In genomic region chr18:75207298-75208054, GRCh38 we compare ENCODE assay signal across 8 cellular contexts. TPM values are rescaled to one million over a fixed set of nuclear protein-coding genes. Genes with fewer than 3 reads are reported as not detected.
A peak's percentile ranks its signal among the peaks of the same experiment; 100 is the strongest.
DNase-seq lines count a peak whose midpoint lies in the region; ATAC-seq and TF ChIP-seq lines count a peak whose summit lies in the region.

No MANE protein-coding gene starts in this region.

- no peak for DNase-seq in heart left ventricle
- no peak for DNase-seq in Right ventricle myocardium superior
- peak; percentile 50 for DNase-seq in NB4 (ENCODE audit: low read depth)
- no peak for DNase-seq in lower lobe of right lung
- no peak for DNase-seq in NCI-H345 treated with DMSO at 0.1 percent for 48 hours (lab: John Stamatoyannopoulos, UW; ENCODE audit: unreplicated experiment)
- DNase-seq in foreskin melanocyte = no peak

- H3K4me1 ChIP-seq in heart left ventricle (peaks cover 0 to 62% (median 51%) of the 10 kb centered on the region in 12 donors), lower lobe of right lung (peaks cover 44% of the 10 kb centered on the region), urinary bladder (ENCODE audit: insufficient read depth) (no peaks in the 10 kb centered on the region)

- H3K36me3 Mint-ChIP-seq in brain = peaks cover 1% of the 10 kb centered on the region

- H3K27me3 Mint-ChIP-seq in brain = peaks cover 49% of the 10 kb centered on the region

- H3K4me3 Mint-ChIP-seq in brain = peak overlapping the region; percentile 92 to 95 (median 93)

- peak overlapping the region; percentile 61 to 99 (median 96) for H3K4me3 ChIP-seq in heart left ventricle
- H3K4me3 ChIP-seq in NB4 (ENCODE audit: low read depth, low read length) = peak overlapping the region; percentile 65
- H3K4me3 ChIP-seq in lower lobe of right lung = peak overlapping the region; percentile 96
- peak overlapping the region; percentile 100 for H3K4me3 ChIP-seq in urinary bladder (ENCODE audit: low read depth, low read length)

- H3K36me3 ChIP-seq in heart left ventricle = no peaks in the 10 kb centered on the region
- no peaks in the 10 kb centered on the region for H3K36me3 ChIP-seq in lower lobe of right lung
- peaks cover 2% of the 10 kb centered on the region for H3K36me3 ChIP-seq in urinary bladder (ENCODE audit: insufficient read depth)

- no peaks in the 10 kb centered on the region for H3K9me3 ChIP-seq in heart left ventricle
- no peaks in the 10 kb centered on the region for H3K9me3 ChIP-seq in lower lobe of right lung

- peaks cover 0 to 2% (median 0%) of the 10 kb centered on the region in 5 experiments for H3K9me3 Mint-ChIP-seq in brain

- intact Hi-C loops in heart left ventricle (cut with DNase I) (loop anchor here in 8 of 10 donors (2.0 to 10.0 kb wide), 11 partner anchors 35 to 610 kb away; partner anchors contain the start of gene ZNF407 (in 1 of the 8)), Right ventricle myocardium superior (cut with DNase I) (no loop called here), lower lobe of right lung (cut with DNase I) (no loop called here)

- TF ChIP-seq CTCF in heart left ventricle (IDR thresholded peaks at IDR 0.05) (no peak), NB4 (IDR thresholded peaks at IDR 0.05; ENCODE audit: low read depth, low read length) (no peak), brain (conservative IDR thresholded peaks at IDR 0.05) (no peak), lower lobe of right lung (IDR thresholded peaks at IDR 0.05) (no peak)

- WGBS in heart left ventricle, 4 donors = 4 to 10% (median 6%) methylated on average over 18 of the region's 18 CpGs
- 7% methylated on average over 18 of the region's 18 CpGs for WGBS in urinary bladder

- no peaks in the 10 kb centered on the region for H3K27me3 ChIP-seq in heart left ventricle
- no peaks in the 10 kb centered on the region for H3K27me3 ChIP-seq in lower lobe of right lung (ENCODE audit: low read depth)

- no peak for TF ChIP-seq POLR2A in heart left ventricle (IDR thresholded peaks at IDR 0.05)
- TF ChIP-seq POLR2A in NB4 (IDR thresholded peaks at IDR 0.05; ENCODE audit: extremely low read depth, insufficient read length) = no peak

- H3K27ac Mint-ChIP-seq in brain = peak overlapping the region; percentile 79 to 99 (median 94)

- H3K4me1 Mint-ChIP-seq in brain = peaks cover 54% of the 10 kb centered on the region

- H3K27ac ChIP-seq in heart left ventricle (peak overlapping the region; percentile 96 to 100 (median 99)), lower lobe of right lung (peak overlapping the region; percentile 99), urinary bladder (ENCODE audit: low read depth) (peak overlapping the region; percentile 99)

- no peak for ATAC-seq in heart left ventricle
- ATAC-seq in Right ventricle myocardium superior (ENCODE audit: poor library complexity) = no peak
- ATAC-seq in lower lobe of right lung = peak in 1 of 2 donors; percentile 0

RNA-seq across cellular contexts. Expression of gene PTGR3, which starts 1.5 kb away (rescaled TPM):
- 10 to 100 TPM; 35.3 to 58.2 (median 49.4) TPM for total RNA-seq in heart left ventricle
- 10 to 100 TPM; 13.6 to 33.4 TPM for polyA plus RNA-seq in heart left ventricle
- 81.5 TPM for total RNA-seq in Right ventricle myocardium superior
- polyA plus RNA-seq in brain (ENCODE audit: insufficient read depth, low read depth, low replicate concordance) = 30.8 TPM
- 37.3 TPM for total RNA-seq in lower lobe of right lung
- 20.8 TPM for total RNA-seq in urinary bladder
- polyA plus RNA-seq in urinary bladder = 23.9 TPM

RNA-seq across cellular contexts. Expression of gene TSHZ1, which starts 3.1 kb away (rescaled TPM):
- total RNA-seq in heart left ventricle = 10 to 100 TPM; 14.7 to 27.9 (median 19.5) TPM
- 1 to 10 TPM; 7.5 to 8.8 TPM for polyA plus RNA-seq in heart left ventricle
- 24.0 TPM for total RNA-seq in Right ventricle myocardium superior
- polyA plus RNA-seq in brain (ENCODE audit: insufficient read depth, low read depth, low replicate concordance) = 35.6 TPM
- 17.0 TPM for total RNA-seq in lower lobe of right lung
- 10.3 TPM for total RNA-seq in urinary bladder
- polyA plus RNA-seq in urinary bladder = 22.5 TPM

Comparison
In these comparisons a context has a peak if more than half of its experiments do, and no peak if none do; other contexts are left out.
1. intact Hi-C loops: an anchor here in heart left ventricle (2.0 to 10.0 kb wide); none called in Right ventricle myocardium superior and lower lobe of right lung.